In the genomic region with DNA sequence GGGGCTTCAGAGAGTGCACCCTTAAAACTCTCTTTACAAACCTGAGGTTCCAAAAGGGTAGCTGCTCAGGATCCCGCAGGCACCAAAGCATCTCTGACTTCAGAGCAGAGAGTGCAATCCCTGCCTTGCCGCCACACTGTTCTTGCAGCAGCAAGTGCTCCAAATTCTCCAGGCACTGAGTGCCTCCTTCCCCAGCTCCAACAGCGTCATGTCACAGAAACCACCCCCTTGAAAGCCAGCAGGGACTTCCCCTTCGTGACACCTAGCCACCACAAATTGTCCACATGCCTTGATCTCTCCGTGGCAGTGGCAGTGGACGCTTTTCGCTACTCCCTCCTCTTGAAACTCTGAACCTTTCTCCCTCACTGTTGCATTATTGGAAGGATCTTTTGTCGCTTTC, we compare ENCODE assay signal across 11 cellular contexts. TPM values are rescaled to one million over a fixed set of nuclear protein-coding genes. Genes with fewer than 3 reads are reported as not detected.
A peak's percentile ranks its signal among the peaks of the same experiment; 100 is the strongest.
DNase-seq lines count a peak whose midpoint lies in the region; ATAC-seq and TF ChIP-seq lines count a peak whose summit lies in the region.
"Had no signal": no experiment of that assay in that cellular context is flagged by ENCODE, and none has a peak within 500 bp of the region (broad histone marks: within the 10 kb centered on the region; RNA-seq: fewer than 3 reads in every experiment).

No MANE protein-coding gene starts in this region.

- H4K91ac ChIP-seq in mesenchymal stem cell (ENCODE audit: low read length), result no peak overlapping the region

- no peak for DNase-seq in cardiac muscle cell (ENCODE audit: low read depth in 1 of 2, low spot score in 1 of 2)
- no peak for DNase-seq in Right ventricle myocardium inferior (ENCODE audit: missing footprints)
- DNase-seq in adrenal gland, result no peak
- DNase-seq in mesenchymal stem cell, result no peak
- DNase-seq in thoracic aorta (ENCODE audit: low spot score), result no peak
- no peak for DNase-seq in NOMO-1 treated with dmso at 0.1 percent for 144 hours (lab: John Stamatoyannopoulos, UW; ENCODE audit: unreplicated experiment)
- no peak for DNase-seq in NAMALWA (ENCODE audit: low spot score)
- no peak for DNase-seq in left colon
- DNase-seq: activated CD8-positive, alpha-beta memory T cell treated with anti-CD3 and anti-CD28 coated beads, Interleukin-2, amount 50 U/mL, for 4 hours; SW 1271 had no signal

- H2AK5ac ChIP-seq in mesenchymal stem cell (ENCODE audit: low read length, severe bottlenecking), result no peak overlapping the region

- H3K18ac ChIP-seq in mesenchymal stem cell (ENCODE audit: low read depth in 1 of 2, low read length in 2 of 2), result peak overlapping the region; percentile 47 to 58

- peak overlapping the region; percentile 61 for H2BK15ac ChIP-seq in mesenchymal stem cell (ENCODE audit: low read depth, poor library complexity, severe bottlenecking)

- no peak overlapping the region for H2BK12ac ChIP-seq in mesenchymal stem cell (ENCODE audit: low read length in 2 of 2)

- H3K36me3 ChIP-seq in cardiac muscle cell (no peaks in the 10 kb centered on the region), adrenal gland (replicated peaks in 1 of 2) (peaks cover 0 to 4% of the 10 kb centered on the region in 2 donors), mesenchymal stem cell (ENCODE audit: control insufficient read depth in 1 of 2, insufficient read depth in 2 of 2, low read depth in 1 of 2, low read length in 2 of 2) (peaks cover 3 to 5% of the 10 kb centered on the region in 2 experiments), thoracic aorta (no peaks in the 10 kb centered on the region)
- H3K36me3 ChIP-seq: HAP-1 had no signal

- no peak overlapping the region for H3K4me3 ChIP-seq in cardiac muscle cell
- no peak overlapping the region for H3K4me3 ChIP-seq in adrenal gland
- H3K4me3 ChIP-seq in mesenchymal stem cell (ENCODE audit: insufficient read depth in 1 of 2, low read depth in 1 of 2, low read length in 2 of 2), result no peak overlapping the region
- H3K4me3 ChIP-seq in thoracic aorta, result no peak overlapping the region
- H3K4me3 ChIP-seq: HAP-1 had no signal

- H3K9me3 ChIP-seq in cardiac muscle cell (ENCODE audit: low read depth) (no peaks in the 10 kb centered on the region), adrenal gland (replicated peaks in 1 of 3) (no peaks in the 10 kb centered on the region), mesenchymal stem cell (ENCODE audit: control insufficient read depth, low read length) (no peaks in the 10 kb centered on the region), thoracic aorta (no peaks in the 10 kb centered on the region)
- H3K9me3 ChIP-seq: HAP-1 had no signal

- intact Hi-C loops in Right ventricle myocardium inferior (cut with DNase I), result no loop called here
- intact Hi-C loops in adrenal gland (cut with DNase I), result loop anchor here (10.0 kb wide), 1 partner anchor 83 kb away; no protein-coding TSS in a partner anchor
- intact Hi-C loops in left colon (cut with DNase I, micrococcal nuclease), result no loop called here

- no peak overlapping the region for H3K9ac ChIP-seq in mesenchymal stem cell (ENCODE audit: low read length)

- no peak for TF ChIP-seq CTCF in cardiac muscle cell (IDR thresholded peaks at IDR 0.05; ENCODE audit: low read depth, low read length)
- TF ChIP-seq CTCF in adrenal gland (IDR thresholded peaks at IDR 0.05), result no peak
- no peak for TF ChIP-seq CTCF in thoracic aorta (IDR thresholded peaks at IDR 0.05)

- peaks cover 22% of the 10 kb centered on the region for H3K79me1 ChIP-seq in mesenchymal stem cell (replicated peaks; ENCODE audit: low read length, poor library complexity, severe bottlenecking)

- H2AFZ ChIP-seq in mesenchymal stem cell (ENCODE audit: low read depth, low read length), result no peak overlapping the region

- WGBS in adrenal gland, 4 donors, result 62 to 77% (median 71%) methylated on average over 8 of the region's 8 CpGs
- 83% methylated on average over 8 of the region's 8 CpGs for WGBS in mesenchymal stem cell

- no peak overlapping the region for H2BK120ac ChIP-seq in mesenchymal stem cell (ENCODE audit: low read depth, low read length)

- H2BK5ac ChIP-seq in mesenchymal stem cell (ENCODE audit: low read depth, low read length, poor library complexity, severe bottlenecking), result no peak overlapping the region

- no peak for TF ChIP-seq POLR2A in adrenal gland (IDR thresholded peaks at IDR 0.05)

- peak overlapping the region; percentile 64 for H3K27ac ChIP-seq in cardiac muscle cell
- H3K27ac ChIP-seq in adrenal gland, result peak overlapping the region; percentile 62 to 95 (median 87)
- H3K27ac ChIP-seq in mesenchymal stem cell (ENCODE audit: low read length, poor library complexity, severe bottlenecking), result no peak overlapping the region
- H3K27ac ChIP-seq in thoracic aorta, result peak overlapping the region; percentile 38 to 75

- ATAC-seq in Right ventricle myocardium inferior (no peak), thoracic aorta (ENCODE audit: insufficient number of reproducible peaks, low FRiP score, low read depth) (no peak), left colon (no peak)

- H3K27me3 ChIP-seq in cardiac muscle cell (no peaks in the 10 kb centered on the region), adrenal gland (no peaks in the 10 kb centered on the region), mesenchymal stem cell (ENCODE audit: control insufficient read depth in 1 of 2, insufficient read depth in 1 of 2, low read length in 2 of 2) (no peaks in the 10 kb centered on the region), thoracic aorta (replicated peaks; ENCODE audit: insufficient read depth) (no peaks in the 10 kb centered on the region)

- peak overlapping the region in 1 of 2 experiments; percentile 82 for H3K4ac ChIP-seq in mesenchymal stem cell (ENCODE audit: low read depth in 1 of 2, low read length in 2 of 2)

- no peak overlapping the region for H3K4me2 ChIP-seq in mesenchymal stem cell (ENCODE audit: low read length, poor library complexity, severe bottlenecking)

- peak overlapping the region in 1 of 2 experiments; percentile 10 for H3K23ac ChIP-seq in mesenchymal stem cell (ENCODE audit: low read length in 2 of 2)

- H3K4me1 ChIP-seq in cardiac muscle cell (ENCODE audit: low read depth), result peaks cover 41% of the 10 kb centered on the region
- H3K4me1 ChIP-seq in adrenal gland (replicated peaks in 1 of 2), result peaks cover 80 to 94% of the 10 kb centered on the region in 2 donors
- H3K4me1 ChIP-seq in mesenchymal stem cell (ENCODE audit: control insufficient read depth, insufficient read depth, low read depth, low read length), result peaks cover 32% of the 10 kb centered on the region
- H3K4me1 ChIP-seq in thoracic aorta (ENCODE audit: control insufficient read depth in 1 of 2, low read depth in 2 of 2), result peaks cover 56 to 81% of the 10 kb centered on the region in 2 donors

- peak overlapping the region in 1 of 2 experiments; percentile 44 for H3K14ac ChIP-seq in mesenchymal stem cell (ENCODE audit: low read length in 2 of 2)

- H4K8ac ChIP-seq in mesenchymal stem cell (ENCODE audit: low read length), result peak overlapping the region; percentile 8

RNA-seq across cellular contexts. Expression of a gene that starts 39.9 kb away (rescaled TPM):
- 16.9 and 27.8 TPM in 2 replicates for total RNA-seq in cardiac muscle cell
- 15.2 and 31.2 TPM in 2 replicates for polyA plus RNA-seq in cardiac muscle cell
- total RNA-seq in Right ventricle myocardium inferior, result 69.1 TPM
- 100 to 1,000 TPM; 102 to 250 (median 163) TPM for total RNA-seq in adrenal gland
- polyA plus RNA-seq in adrenal gland, result 100 to 1,000 TPM in 1 of 3 donors, 10 to 100 TPM in 2; 29.2 to 119 (median 40.2) TPM
- 41.7 TPM for polyA plus RNA-seq in mesenchymal stem cell (2013, experiment 1 of 2)
- 43.8 TPM for polyA plus RNA-seq in mesenchymal stem cell (2013, experiment 2 of 2)
- 10 to 100 TPM; 59.6 to 67.7 TPM for total RNA-seq in thoracic aorta
- total RNA-seq in left colon, result 10 to 100 TPM; 31.4 to 50.1 TPM

Comparison
In these comparisons a context has a peak if more than half of its experiments do, and no peak if none do; other contexts are left out.
1. intact Hi-C loops: an anchor here in adrenal gland (10.0 kb wide); none called in Right ventricle myocardium inferior and left colon.